Comparison of ENCODE assay signal across 1 cellular context in genomic region chr20:5654557-5654956, GRCh38.
TF ChIP-seq lines count a peak whose summit lies in the region.

No MANE protein-coding gene starts in this region.

TF ChIP-seq in HepG2, 621 proteins besides CTCF, POLR2A, EP300 and RAD21 (continued from another document and continues in another):
- TF ChIP-seq AHDC1 (CRISPR knock-in tag; IDR thresholded peaks at IDR 0.05; ENCODE audit: borderline replicate concordance) (peak; percentile 45; the same call in 1 of the 2 replicates), STAT5B (CRISPR knock-in tag; IDR thresholded peaks at IDR 0.05) (no peak), NFYB (CRISPR knock-in tag; IDR thresholded peaks at IDR 0.05) (no peak), FOXA1 (IDR thresholded peaks at IDR 0.05) (no peak), FOXA1 (CRISPR knock-in tag; IDR thresholded peaks at IDR 0.05) (peak; percentile 52), PREB (CRISPR knock-in tag; IDR thresholded peaks at IDR 0.05) (no peak), HOXA3 (CRISPR knock-in tag; IDR thresholded peaks at IDR 0.05) (no peak), TFDP2 (CRISPR knock-in tag; IDR thresholded peaks at IDR 0.05) (no peak), SNRNP70 (IDR thresholded peaks at IDR 0.05; ENCODE audit: low read depth, low read length) (no peak), SMC3 (IDR thresholded peaks at IDR 0.05; ENCODE audit: low read length) (no peak), ZMYM3 (CRISPR knock-in tag; IDR thresholded peaks at IDR 0.05) (no peak), IKZF4 (CRISPR knock-in tag; IDR thresholded peaks at IDR 0.05; ENCODE audit: borderline replicate concordance, low read depth, not compliant biosample characterization) (no peak), ATF2 (CRISPR knock-in tag; IDR thresholded peaks at IDR 0.05) (no peak), ZNF343 (CRISPR knock-in tag; IDR thresholded peaks at IDR 0.05) (no peak), ZNF512B (CRISPR knock-in tag; IDR thresholded peaks at IDR 0.05; ENCODE audit: borderline replicate concordance) (no peak), RBM22 (optimal IDR thresholded peaks at IDR 0.05; ENCODE audit: low read length) (no peak), ZNF274 (CRISPR knock-in tag; IDR thresholded peaks at IDR 0.05) (no peak), ZNF280B (CRISPR knock-in tag; IDR thresholded peaks at IDR 0.05; ENCODE audit: borderline replicate concordance) (no peak), HIC2 (CRISPR knock-in tag; IDR thresholded peaks at IDR 0.05; ENCODE audit: low read depth) (no peak), AHR (CRISPR knock-in tag; IDR thresholded peaks at IDR 0.05) (no peak), ZNF607 (CRISPR knock-in tag; IDR thresholded peaks at IDR 0.05; ENCODE audit: borderline replicate concordance) (no peak), MAF1 (CRISPR knock-in tag; IDR thresholded peaks at IDR 0.05; ENCODE audit: borderline replicate concordance) (no peak), ZC3H13 (CRISPR knock-in tag; IDR thresholded peaks at IDR 0.05) (no peak), ZNF12 (CRISPR knock-in tag; IDR thresholded peaks at IDR 0.05) (0 out of 2 replicates have a peak, but pooled peaks have one; percentile 19), ZZZ3 (CRISPR knock-in tag; IDR thresholded peaks at IDR 0.05; ENCODE audit: borderline replicate concordance) (no peak), ZNF230 (CRISPR knock-in tag; IDR thresholded peaks at IDR 0.05) (no peak), ZNF451 (CRISPR knock-in tag; IDR thresholded peaks at IDR 0.05) (no peak), TAF15 (IDR thresholded peaks at IDR 0.05; ENCODE audit: low read depth, low read length, poor library complexity, severe bottlenecking) (no peak), KAT7 (CRISPR knock-in tag; IDR thresholded peaks at IDR 0.05; ENCODE audit: borderline replicate concordance) (no peak), ZBTB8A (CRISPR knock-in tag; IDR thresholded peaks at IDR 0.05; ENCODE audit: borderline replicate concordance, low read depth) (no peak), NCOA1 (CRISPR knock-in tag; IDR thresholded peaks at IDR 0.05) (no peak), ZNF777 (CRISPR knock-in tag; IDR thresholded peaks at IDR 0.05) (no peak), TCF7 (IDR thresholded peaks at IDR 0.05; ENCODE audit: low read depth) (0 out of 2 replicates have a peak, but pooled peaks have one; percentile 25), NFE2 (CRISPR knock-in tag; IDR thresholded peaks at IDR 0.05) (no peak), ZNF788 (CRISPR knock-in tag; IDR thresholded peaks at IDR 0.05; ENCODE audit: borderline replicate concordance) (no peak), ZNF567 (CRISPR knock-in tag; IDR thresholded peaks at IDR 0.05; ENCODE audit: borderline replicate concordance) (no peak), PAX8 (CRISPR knock-in tag; IDR thresholded peaks at IDR 0.05; ENCODE audit: borderline replicate concordance) (no peak), ZKSCAN5 (CRISPR knock-in tag; IDR thresholded peaks at IDR 0.05) (no peak), CEBPG (CRISPR knock-in tag; IDR thresholded peaks at IDR 0.05) (no peak), GFI1 (CRISPR knock-in tag; IDR thresholded peaks at IDR 0.05; ENCODE audit: borderline replicate concordance) (no peak), RELA (CRISPR knock-in tag; IDR thresholded peaks at IDR 0.05) (no peak), TBX3 (IDR thresholded peaks at IDR 0.05; ENCODE audit: borderline replicate concordance) (no peak), SOX13 (IDR thresholded peaks at IDR 0.05) (no peak), SOX13 (CRISPR knock-in tag; conservative IDR thresholded peaks at IDR 0.05 in 1 of 2, IDR thresholded peaks at IDR 0.05 in 1 of 2) (peak in 1 of 2 experiments; percentile 84; a peak in 2 of 4 replicates), ELF4 (CRISPR knock-in tag; IDR thresholded peaks at IDR 0.05; ENCODE audit: borderline replicate concordance) (no peak), ARID3A (IDR thresholded peaks at IDR 0.05; ENCODE audit: low read depth, low read length) (peak; percentile 81; the same call in 1 of the 2 replicates), NFKBIZ (CRISPR knock-in tag; IDR thresholded peaks at IDR 0.05) (no peak), E2F1 (CRISPR knock-in tag; IDR thresholded peaks at IDR 0.05) (no peak)
